Comparison of ENCODE assay signal across 14 cellular contexts in the genomic region with DNA sequence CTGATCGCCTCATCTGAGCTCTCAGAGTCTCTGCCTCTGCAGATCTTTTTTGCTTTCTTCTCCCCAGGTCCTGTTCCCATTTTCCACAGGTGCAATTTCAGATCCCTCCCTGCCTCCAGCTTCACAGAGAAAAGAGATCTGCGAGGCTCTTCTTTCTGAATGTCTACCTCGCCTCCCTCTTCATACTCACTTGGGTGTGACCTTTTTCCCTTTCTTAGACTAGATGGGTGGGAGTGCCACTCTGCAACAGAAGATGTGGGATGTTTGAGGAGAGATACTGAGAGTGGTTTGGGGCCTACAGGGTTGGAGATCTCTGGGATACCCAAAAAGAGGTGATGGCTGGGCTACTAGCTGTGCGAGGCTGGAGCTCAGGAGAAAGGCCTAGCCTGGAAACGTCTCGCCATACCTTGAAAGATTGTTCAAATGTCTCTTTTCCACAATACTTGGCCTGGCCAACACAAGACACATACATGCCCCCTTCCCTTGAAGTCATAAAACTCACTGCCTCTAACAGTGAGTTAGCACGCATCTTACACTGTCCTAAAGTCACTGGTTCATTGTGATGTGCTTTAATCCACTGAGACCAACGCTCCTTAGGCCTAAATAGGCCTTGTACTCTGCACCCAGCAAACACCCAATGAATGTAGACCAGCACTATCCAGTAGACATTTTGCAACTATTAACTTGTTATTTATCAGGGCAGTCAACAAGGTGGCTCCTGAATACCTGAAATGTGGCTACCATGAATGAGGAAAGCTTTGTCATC. TPM values are rescaled to one million over a fixed set of nuclear protein-coding genes. Genes with fewer than 3 reads are reported as not detected.
DNase-seq lines count a peak whose midpoint lies in the region; TF ChIP-seq lines count a peak whose summit lies in the region.
"Had no signal": no experiment of that assay in that cellular context is flagged by ENCODE, and none has a peak within 500 bp of the region (broad histone marks: within the 10 kb centered on the region; RNA-seq: fewer than 3 reads in every experiment).

No MANE protein-coding gene starts in this region.

- H3K36me3 Mint-ChIP-seq in MCF 10A (ENCODE audit: insufficient read depth, unreplicated experiment) = peaks cover 8% of the 10 kb centered on the region
- no peaks in the 10 kb centered on the region for H3K36me3 Mint-ChIP-seq in nephron (ENCODE audit: low read depth)
- peaks cover 3% of the 10 kb centered on the region for H3K36me3 Mint-ChIP-seq in type B pancreatic cell
- H3K36me3 Mint-ChIP-seq in CD14-positive monocyte = peaks cover 19 to 25% of the 10 kb centered on the region in 2 donors

- H3K4me3 Mint-ChIP-seq in MCF 10A (ENCODE audit: unreplicated experiment) (no peak overlapping the region), nephron (peak overlapping the region in 1 of 3 experiments; percentile 50), type B pancreatic cell (no peak overlapping the region), CD14-positive monocyte (no peak overlapping the region)

- CTCF ChIA-PET in MCF 10A (lab: Yijun Ruan, JAX) = interaction anchor here (1.3 kb wide), 1 partner anchor 14 kb away, joined by 4 read pairs; no protein-coding TSS in a partner anchor

- H3K4me3 ChIP-seq in breast epithelium (peak overlapping the region in 2 of 3 donors; percentile 11 to 47), esophagus muscularis mucosa (peak overlapping the region in 1 of 4 donors; percentile 13)
- H3K4me3 ChIP-seq: A549, MG63, right atrium auricular region had no signal

- TF ChIP-seq CTCF in breast epithelium (IDR thresholded peaks at IDR 0.05) = no peak
- TF ChIP-seq CTCF in MCF 10A (IDR thresholded peaks at IDR 0.05; ENCODE audit: unreplicated experiment) = no peak
- no peak for TF ChIP-seq CTCF in esophagus muscularis mucosa (IDR thresholded peaks at IDR 0.05)
- no peak for TF ChIP-seq CTCF in nephron (IDR thresholded peaks at IDR 0.05; ENCODE audit: unreplicated experiment in 3 of 3)
- TF ChIP-seq CTCF in type B pancreatic cell (conservative IDR thresholded peaks at IDR 0.05) = no peak
- TF ChIP-seq CTCF in CD14-positive monocyte (IDR thresholded peaks at IDR 0.05) = no peak

- TF ChIP-seq EP300 in esophagus muscularis mucosa (IDR thresholded peaks at IDR 0.05) = no peak

- POLR2A ChIA-PET in MCF 10A (lab: Yijun Ruan, JAX) = no interaction called here

- no peak for DNase-seq in breast epithelium (ENCODE audit: low spot score in 2 of 2)
- no peak for DNase-seq in MCF 10A (ENCODE audit: unreplicated experiment)
- no peak for DNase-seq in esophagus muscularis mucosa (ENCODE audit: extremely low spot score)
- DNase-seq in type B pancreatic cell (ENCODE audit: extremely low spot score, unreplicated experiment) = no peak
- DNase-seq in stimulated activated CD4-positive, alpha-beta T cell treated with anti-CD3 and anti-CD28 coated beads, Interleukin-2, amount 100 ng/mL, for 48 hours = no peak
- DNase-seq in COLO829 (ENCODE audit: low spot score) = no peak
- no peak for DNase-seq in CD14-positive monocyte (ENCODE audit: low spot score)
- DNase-seq: activated CD8-positive, alpha-beta memory T cell treated with anti-CD3 and anti-CD28 coated beads for 24 hours; activated naive CD4-positive, alpha-beta T cell treated with Interleukin-2 at 50 U/mL for 16 hours; MG63; midbrain had no signal

- H3K36me3 ChIP-seq in breast epithelium = no peaks in the 10 kb centered on the region
- H3K36me3 ChIP-seq in esophagus muscularis mucosa = no peaks in the 10 kb centered on the region
- H3K36me3 ChIP-seq: MG63, right atrium auricular region had no signal

- intact Hi-C loops in breast epithelium (cut with DNase I; ENCODE audit: low total_unique reads) (no loop called here), MCF 10A (cut with micrococcal nuclease) (no loop called here), esophagus muscularis mucosa (cut with DNase I) (no loop called here), CD14-positive monocyte (cut with micrococcal nuclease) (no loop called here)

- no TSS peak for BruUV-seq in MCF 10A (replicated peaks; lab: Mats Ljungman, UMichigan)

- 93% methylated on average over 8 of the region's 8 CpGs for WGBS in esophagus muscularis mucosa

- H3K9me3 Mint-ChIP-seq in MCF 10A (ENCODE audit: unreplicated experiment) = no peaks in the 10 kb centered on the region
- no peaks in the 10 kb centered on the region for H3K9me3 Mint-ChIP-seq in nephron
- no peaks in the 10 kb centered on the region for H3K9me3 Mint-ChIP-seq in type B pancreatic cell
- H3K9me3 Mint-ChIP-seq in CD14-positive monocyte = no peaks in the 10 kb centered on the region

- H3K4me1 ChIP-seq in breast epithelium (peaks cover 0 to 9% of the 10 kb centered on the region in 2 donors), esophagus muscularis mucosa (peaks cover 62 to 80% (median 73%) of the 10 kb centered on the region in 4 donors)
- H3K4me1 ChIP-seq: A549 had no signal

- H3K27me3 Mint-ChIP-seq in MCF 10A (ENCODE audit: insufficient read depth, unreplicated experiment) (no peaks in the 10 kb centered on the region), nephron (ENCODE audit: low read depth) (no peaks in the 10 kb centered on the region), type B pancreatic cell (no peaks in the 10 kb centered on the region), CD14-positive monocyte (ENCODE audit: low read depth in 3 of 3) (no peaks in the 10 kb centered on the region)

- H3K4me1 Mint-ChIP-seq in MCF 10A (ENCODE audit: insufficient read depth, unreplicated experiment) (peaks cover 6% of the 10 kb centered on the region), nephron (peaks cover 66% of the 10 kb centered on the region), type B pancreatic cell (ENCODE audit: unreplicated experiment) (peaks cover 43% of the 10 kb centered on the region), CD14-positive monocyte (peaks cover 62% of the 10 kb centered on the region)

- H3K27ac ChIP-seq in breast epithelium (peak overlapping the region in 1 of 2 donors; percentile 41), esophagus muscularis mucosa (replicated peaks in 1 of 4) (peak overlapping the region in 3 of 4 donors; percentile 10 to 58 (median 13))
- H3K27ac ChIP-seq: A549 had no signal

- TF ChIP-seq POLR2A in breast epithelium (IDR thresholded peaks at IDR 0.05) (no peak), esophagus muscularis mucosa (IDR thresholded peaks at IDR 0.05; ENCODE audit: low read depth) (no peak)

- no peaks in the 10 kb centered on the region for H3K27me3 ChIP-seq in breast epithelium
- no peaks in the 10 kb centered on the region for H3K27me3 ChIP-seq in esophagus muscularis mucosa
- H3K27me3 ChIP-seq: MG63, right atrium auricular region had no signal

- H3K27ac Mint-ChIP-seq in MCF 10A (ENCODE audit: low read depth, unreplicated experiment) (no peak overlapping the region), nephron (peak overlapping the region; percentile 82 to 84 (median 82)), type B pancreatic cell (peak overlapping the region; percentile 43), CD14-positive monocyte (peak overlapping the region in 3 of 7 donors; percentile 54 to 72 (median 63))

- H3K9me3 ChIP-seq in breast epithelium (no peaks in the 10 kb centered on the region), esophagus muscularis mucosa (no peaks in the 10 kb centered on the region)
- H3K9me3 ChIP-seq: A549, MG63, right atrium auricular region had no signal

RNA-seq across cellular contexts. Expression of gene IRF2, which starts 33.6 kb away (rescaled TPM):
- total RNA-seq in breast epithelium (10 to 100 TPM; 27.4 to 57.8 (median 36.4) TPM), MCF 10A (2022) (20.8 and 29.0 TPM in 2 replicates), esophagus muscularis mucosa (10 to 100 TPM; 32.3 to 50.1 (median 36.4) TPM), type B pancreatic cell (ENCODE audit: low replicate concordance) (19.7 and 23.6 TPM in 2 replicates)
- polyA plus RNA-seq in CD14-positive monocyte = 10 to 100 TPM; 51.3 to 76.8 TPM
